23 cellular contexts compared by ENCODE assay signal in the genomic region with DNA sequence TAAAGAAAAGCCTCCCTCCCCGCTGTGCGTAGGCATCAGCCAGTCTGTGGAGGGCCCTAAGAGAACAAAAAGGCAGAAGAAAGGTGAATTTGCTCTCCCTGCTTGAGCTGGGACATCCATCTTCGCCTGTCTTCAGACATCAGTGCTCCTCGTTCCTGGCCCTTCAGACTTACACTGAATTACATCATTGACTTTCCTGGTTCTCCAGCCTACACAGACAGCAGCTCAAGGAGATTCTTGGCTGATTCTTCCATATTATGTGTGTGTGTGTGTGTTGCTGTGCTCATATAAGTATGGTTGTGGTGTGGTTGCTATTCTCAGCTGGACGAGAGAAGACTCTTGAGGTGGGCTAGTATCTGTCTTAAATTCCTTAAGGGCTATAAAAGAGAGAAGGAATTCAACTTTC. TPM values are rescaled to one million over a fixed set of nuclear protein-coding genes. Genes with fewer than 3 reads are reported as not detected.
DNase-seq lines count a peak whose midpoint lies in the region; ATAC-seq and TF ChIP-seq lines count a peak whose summit lies in the region.
"Had no signal": no experiment of that assay in that cellular context is flagged by ENCODE, and none has a peak within 500 bp of the region (broad histone marks: within the 10 kb centered on the region; RNA-seq: fewer than 3 reads in every experiment).

No MANE protein-coding gene starts in this region.

- H3K27me3 Mint-ChIP-seq in WTC11 (ENCODE audit: low read depth) (no peaks in the 10 kb centered on the region), type B pancreatic cell (peaks cover 4% of the 10 kb centered on the region)

- H3K4me1 Mint-ChIP-seq in WTC11: peaks cover 30% of the 10 kb centered on the region
- no peaks in the 10 kb centered on the region for H3K4me1 Mint-ChIP-seq in type B pancreatic cell (ENCODE audit: unreplicated experiment)
- H3K4me1 Mint-ChIP-seq: neural crest cell had no signal

- no peak overlapping the region for H3K27ac ChIP-seq in HEK293 (ENCODE audit: extremely low read depth, low read depth, low read length)
- no peak overlapping the region for H3K27ac ChIP-seq in iPS-20b (ENCODE audit: low read length)
- H3K27ac ChIP-seq: left ventricle myocardium inferior had no signal

- H3K9ac ChIP-seq in iPS-20b (ENCODE audit: low read depth, low read length): peak overlapping the region; percentile 58; the same call in 1 of the 2 replicates

- CTCF ChIA-PET in HEK293 (lab: Yijun Ruan, JAX): interaction anchor here (1.0 to 1.6 kb wide), 2 partner anchors 48 to 162 kb away, joined by 4 read pairs; no protein-coding TSS in a partner anchor
- CTCF ChIA-PET in WTC11 (lab: Charles Lee): interaction anchor here (0.8 to 1.4 kb wide), 2 partner anchors 53 to 162 kb away, joined by 3 to 4 read pairs; no protein-coding TSS in a partner anchor

- H3K27me3 ChIP-seq in iPS-20b (ENCODE audit: insufficient read depth, low read length): no peaks in the 10 kb centered on the region

- H3K9me3 Mint-ChIP-seq in WTC11: peaks cover 7% of the 10 kb centered on the region
- peaks cover 6% of the 10 kb centered on the region for H3K9me3 Mint-ChIP-seq in type B pancreatic cell

- no peaks in the 10 kb centered on the region for H3K36me3 ChIP-seq in HEK293 (ENCODE audit: control insufficient read depth in 2 of 2, insufficient read depth in 1 of 2, low read length in 2 of 2)
- no peaks in the 10 kb centered on the region for H3K36me3 ChIP-seq in iPS-20b (ENCODE audit: insufficient read depth, low read depth, low read length)
- H3K36me3 ChIP-seq: left ventricle myocardium inferior had no signal

- ATAC-seq in WTC11 (peak; percentile 27; the same call in 1 of the 2 replicates), HG03354 (IDR thresholded peaks at IDR 0.05; ENCODE audit: poor library complexity, severe bottlenecking, unreplicated experiment) (no peak), HG02588 (IDR thresholded peaks at IDR 0.05; ENCODE audit: unreplicated experiment) (no peak)
- ATAC-seq: activated CD8-positive, alpha-beta T cell treated with anti-CD3 and anti-CD28 coated beads, Interleukin-2, amount 10 ng/mL, durations not matched to agents 7 days and 5 days had no signal

- H3K36me3 Mint-ChIP-seq in WTC11 (peaks cover 4% of the 10 kb centered on the region; the same call in 1 of the 2 replicates), type B pancreatic cell (no peaks in the 10 kb centered on the region)

- H3K4me3 ChIP-seq in HEK293 (ENCODE audit: low read depth, low read length) (no peak overlapping the region), iPS-20b (ENCODE audit: low read length) (peak overlapping the region; percentile 26; the same call in 1 of the 2 replicates)
- H3K4me3 ChIP-seq: dorsolateral prefrontal cortex, left ventricle myocardium inferior had no signal

- POLR2A ChIA-PET in HEK293 (lab: Yijun Ruan, JAX) (interaction anchor here (1.0 kb wide), 1 partner anchor 9 kb away, joined by 3 read pairs; no protein-coding TSS in a partner anchor), WTC11 (lab: Charles Lee) (interaction anchor here (0.6 kb wide), 1 partner anchor 15 kb away, joined by 3 read pairs; no protein-coding TSS in a partner anchor)

- H3K4me1 ChIP-seq in HEK293 (ENCODE audit: control insufficient read depth, insufficient read depth, low read length) (no peaks in the 10 kb centered on the region), iPS-20b (ENCODE audit: insufficient read depth, low read length) (peaks cover 8% of the 10 kb centered on the region)
- H3K4me1 ChIP-seq: left ventricle myocardium inferior had no signal

- no peak overlapping the region; the same call in 1 of the 2 replicates for H3K4me3 Mint-ChIP-seq in WTC11
- no peak overlapping the region for H3K4me3 Mint-ChIP-seq in type B pancreatic cell
- H3K4me3 Mint-ChIP-seq: activated CD8-positive, alpha-beta T cell treated with anti-CD3 and anti-CD28 coated beads, Interleukin-2, amount 10 ng/mL, durations not matched to agents 7 days and 5 days; neural crest cell had no signal

- H3K27ac Mint-ChIP-seq in WTC11 (peak overlapping the region; percentile 86), type B pancreatic cell (peak overlapping the region; percentile 30)
- H3K27ac Mint-ChIP-seq: activated CD8-positive, alpha-beta T cell treated with anti-CD3 and anti-CD28 coated beads, Interleukin-2, amount 10 ng/mL, durations not matched to agents 7 days and 5 days had no signal

- TF ChIP-seq CTCF in HEK293 (tag by site-specific recombination; IDR thresholded peaks at IDR 0.05) (no peak), WTC11 (IDR thresholded peaks at IDR 0.05) (no peak), type B pancreatic cell (conservative IDR thresholded peaks at IDR 0.05) (no peak)

- H3K9me3 ChIP-seq in HEK293 (ENCODE audit: control insufficient read depth, insufficient read depth, low read depth, low read length): no peaks in the 10 kb centered on the region
- H3K9me3 ChIP-seq in iPS-20b (ENCODE audit: insufficient read depth, low read depth, low read length): no peaks in the 10 kb centered on the region
- H3K9me3 ChIP-seq: left ventricle myocardium inferior had no signal

- no peak for DNase-seq in WTC11 (ENCODE audit: low spot score)
- no peak for DNase-seq in type B pancreatic cell (ENCODE audit: extremely low spot score, unreplicated experiment)
- no peak for DNase-seq in NCI-H2081 (lab: John Stamatoyannopoulos, UW)
- DNase-seq: activated CD4-positive, CD25-positive, alpha-beta regulatory T cell treated with anti-CD3 and anti-CD28 coated beads, Interleukin-2, amount 50 U/mL, for 72 hours; activated CD8-positive, alpha-beta T cell treated with anti-CD3 and anti-CD28 coated beads, Interleukin-2, amount 10 ng/mL, durations not matched to agents 7 days and 5 days; activated naive CD4-positive, alpha-beta T cell; activated T-cell treated with anti-CD3 and anti-CD28 coated beads, Interleukin-2, amount 50 U/mL, for 1 hour; AML-193; hippocampal formation; left ventricle myocardium inferior; midbrain; NCI-H1436 treated with DMSO at 0.1 percent for 48 hours; NCI-H2171; Right ventricle myocardium superior; stimulated activated CD4-positive, alpha-beta T cell treated with anti-CD3 and anti-CD28 coated beads, Interleukin-4, amount 100 ng/mL, for 1 hour; stimulated activated naive CD4-positive, alpha-beta T cell treated with Interleukin-2 at 50 U/mL for 16 hours; SW 1271 had no signal

TF ChIP-seq in HEK293, 187 proteins besides CTCF, POLR2A, EP300 and RAD21 (continues in another document):
- TF ChIP-seq, protein P1, sequence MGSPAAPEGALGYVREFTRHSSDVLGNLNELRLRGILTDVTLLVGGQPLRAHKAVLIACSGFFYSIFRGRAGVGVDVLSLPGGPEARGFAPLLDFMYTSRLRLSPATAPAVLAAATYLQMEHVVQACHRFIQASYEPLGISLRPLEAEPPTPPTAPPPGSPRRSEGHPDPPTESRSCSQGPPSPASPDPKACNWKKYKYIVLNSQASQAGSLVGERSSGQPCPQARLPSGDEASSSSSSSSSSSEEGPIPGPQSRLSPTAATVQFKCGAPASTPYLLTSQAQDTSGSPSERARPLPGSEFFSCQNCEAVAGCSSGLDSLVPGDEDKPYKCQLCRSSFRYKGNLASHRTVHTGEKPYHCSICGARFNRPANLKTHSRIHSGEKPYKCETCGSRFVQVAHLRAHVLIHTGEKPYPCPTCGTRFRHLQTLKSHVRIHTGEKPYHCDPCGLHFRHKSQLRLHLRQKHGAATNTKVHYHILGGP (tag by site-specific recombination; IDR thresholded peaks at IDR 0.05): no peak
- TF ChIP-seq KLF1 (tag by site-specific recombination; IDR thresholded peaks at IDR 0.05) (no peak), ZBTB17 (tag by site-specific recombination; IDR thresholded peaks at IDR 0.05) (peak; percentile 30; the same call in 1 of the 2 replicates), ZNF292 (tag by site-specific recombination; IDR thresholded peaks at IDR 0.05; ENCODE audit: borderline replicate concordance, low read depth) (no peak), ZNF707 (tag by site-specific recombination; IDR thresholded peaks at IDR 0.05) (no peak)

TF ChIP-seq in WTC11, 78 proteins besides CTCF, POLR2A, EP300 and RAD21:
- TF ChIP-seq, protein P2, sequence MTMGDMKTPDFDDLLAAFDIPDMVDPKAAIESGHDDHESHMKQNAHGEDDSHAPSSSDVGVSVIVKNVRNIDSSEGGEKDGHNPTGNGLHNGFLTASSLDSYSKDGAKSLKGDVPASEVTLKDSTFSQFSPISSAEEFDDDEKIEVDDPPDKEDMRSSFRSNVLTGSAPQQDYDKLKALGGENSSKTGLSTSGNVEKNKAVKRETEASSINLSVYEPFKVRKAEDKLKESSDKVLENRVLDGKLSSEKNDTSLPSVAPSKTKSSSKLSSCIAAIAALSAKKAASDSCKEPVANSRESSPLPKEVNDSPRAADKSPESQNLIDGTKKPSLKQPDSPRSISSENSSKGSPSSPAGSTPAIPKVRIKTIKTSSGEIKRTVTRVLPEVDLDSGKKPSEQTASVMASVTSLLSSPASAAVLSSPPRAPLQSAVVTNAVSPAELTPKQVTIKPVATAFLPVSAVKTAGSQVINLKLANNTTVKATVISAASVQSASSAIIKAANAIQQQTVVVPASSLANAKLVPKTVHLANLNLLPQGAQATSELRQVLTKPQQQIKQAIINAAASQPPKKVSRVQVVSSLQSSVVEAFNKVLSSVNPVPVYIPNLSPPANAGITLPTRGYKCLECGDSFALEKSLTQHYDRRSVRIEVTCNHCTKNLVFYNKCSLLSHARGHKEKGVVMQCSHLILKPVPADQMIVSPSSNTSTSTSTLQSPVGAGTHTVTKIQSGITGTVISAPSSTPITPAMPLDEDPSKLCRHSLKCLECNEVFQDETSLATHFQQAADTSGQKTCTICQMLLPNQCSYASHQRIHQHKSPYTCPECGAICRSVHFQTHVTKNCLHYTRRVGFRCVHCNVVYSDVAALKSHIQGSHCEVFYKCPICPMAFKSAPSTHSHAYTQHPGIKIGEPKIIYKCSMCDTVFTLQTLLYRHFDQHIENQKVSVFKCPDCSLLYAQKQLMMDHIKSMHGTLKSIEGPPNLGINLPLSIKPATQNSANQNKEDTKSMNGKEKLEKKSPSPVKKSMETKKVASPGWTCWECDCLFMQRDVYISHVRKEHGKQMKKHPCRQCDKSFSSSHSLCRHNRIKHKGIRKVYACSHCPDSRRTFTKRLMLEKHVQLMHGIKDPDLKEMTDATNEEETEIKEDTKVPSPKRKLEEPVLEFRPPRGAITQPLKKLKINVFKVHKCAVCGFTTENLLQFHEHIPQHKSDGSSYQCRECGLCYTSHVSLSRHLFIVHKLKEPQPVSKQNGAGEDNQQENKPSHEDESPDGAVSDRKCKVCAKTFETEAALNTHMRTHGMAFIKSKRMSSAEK (CRISPR knock-in tag; IDR thresholded peaks at IDR 0.05; ENCODE audit: borderline replicate concordance): no peak
- TF ChIP-seq SMAD4 (CRISPR knock-in tag; IDR thresholded peaks at IDR 0.05) (no peak), ZNF219 (CRISPR knock-in tag; IDR thresholded peaks at IDR 0.05; ENCODE audit: borderline replicate concordance) (no peak), IRF2 (CRISPR knock-in tag; IDR thresholded peaks at IDR 0.05; ENCODE audit: borderline replicate concordance, low read depth) (no peak)

RNA-seq across cellular contexts. Expression of a gene that starts 35.5 kb away (rescaled TPM):
- total RNA-seq in WTC11 (2021) (9.4 to 10.5 TPM (median 9.6 TPM) in 3 replicates), type B pancreatic cell (ENCODE audit: low replicate concordance) (20.7 and 35.1 TPM in 2 replicates)

RNA-seq across cellular contexts. Expression of a gene that starts 49.2 kb away (rescaled TPM):
- 310 to 395 TPM (median 312 TPM) in 3 replicates for total RNA-seq in WTC11 (2021)
- total RNA-seq in type B pancreatic cell (ENCODE audit: low replicate concordance): 108 and 130 TPM in 2 replicates
